1 cellular context compared by ENCODE assay signal in genomic region chrX:95762716-95763115, GRCh38.
TF ChIP-seq lines count a peak whose summit lies in the region.

No MANE protein-coding gene starts in this region.

TF ChIP-seq in GM12878, 131 proteins besides CTCF, POLR2A, EP300 and RAD21 (continued from another document):
- no peak for TF ChIP-seq KDM1A (IDR thresholded peaks at IDR 0.05; ENCODE audit: borderline replicate concordance)
